In genomic region chr5:141051526-141051876, GRCh38 we compare ENCODE assay signal across 3 cellular contexts.
TF ChIP-seq lines count a peak whose summit lies in the region.

No MANE protein-coding gene starts in this region.

TF ChIP-seq in SK-N-SH, 30 proteins besides CTCF, POLR2A, EP300 and RAD21 (continued from another document):
- no peak for TF ChIP-seq REST (IDR thresholded peaks at IDR 0.05; ENCODE audit: low read depth, low read length)
- TF ChIP-seq RCOR1 (IDR thresholded peaks at IDR 0.05; ENCODE audit: low read length): no peak
- TF ChIP-seq NRF1 (IDR thresholded peaks at IDR 0.05; ENCODE audit: low read depth, low read length): no peak
- no peak for TF ChIP-seq EZH2phosphoT487 (IDR thresholded peaks at IDR 0.05; ENCODE audit: borderline replicate concordance, low read depth)
- TF ChIP-seq ZBTB33 (IDR thresholded peaks at IDR 0.05; ENCODE audit: borderline replicate concordance, low read depth): no peak
- TF ChIP-seq ELF1 (IDR thresholded peaks at IDR 0.05): no peak
- no peak for TF ChIP-seq MEF2A (IDR thresholded peaks at IDR 0.05; ENCODE audit: borderline replicate concordance, low read depth)
- TF ChIP-seq YY1 (IDR thresholded peaks at IDR 0.05; ENCODE audit: low read depth): no peak
- no peak for TF ChIP-seq PBX3 (IDR thresholded peaks at IDR 0.05)
- no peak for TF ChIP-seq MXI1 (IDR thresholded peaks at IDR 0.05; ENCODE audit: low read depth, low read length)
- no peak for TF ChIP-seq RFX5 (IDR thresholded peaks at IDR 0.05; ENCODE audit: low read length)

TF ChIP-seq in SK-N-SH treated with all-trans-retinoic acid at 6 μM for 48 hours, 23 proteins besides CTCF, POLR2A, EP300 and RAD21 (continued from another document):
- TF ChIP-seq CREB5 (CRISPR knock-in tag; IDR thresholded peaks at IDR 0.05; ENCODE audit: low read depth): no peak
- TF ChIP-seq ZC3H10 (CRISPR knock-in tag; IDR thresholded peaks at IDR 0.05): no peak
- TF ChIP-seq RARB (CRISPR knock-in tag; IDR thresholded peaks at IDR 0.05): no peak
- TF ChIP-seq ZFP3 (CRISPR knock-in tag; IDR thresholded peaks at IDR 0.05): no peak
- no peak for TF ChIP-seq BACH2 (CRISPR knock-in tag; IDR thresholded peaks at IDR 0.05; ENCODE audit: borderline replicate concordance)

TF ChIP-seq in liver, 16 proteins besides CTCF, POLR2A, EP300 and RAD21 (continued from another document):
- TF ChIP-seq ATF3 (IDR thresholded peaks at IDR 0.05) (no peak), RXRA (IDR thresholded peaks at IDR 0.05) (no peak), SP1 (IDR thresholded peaks at IDR 0.05) (no peak), FOXA2 (IDR thresholded peaks at IDR 0.05) (no peak), HNF4G (IDR thresholded peaks at IDR 0.05) (no peak), MAX (IDR thresholded peaks at IDR 0.05) (no peak)
